Comparison of ENCODE assay signal across 12 cellular contexts in genomic region chr5:141879941-141880738, GRCh38. TPM values are rescaled to one million over a fixed set of nuclear protein-coding genes. Genes with fewer than 3 reads are reported as not detected.
DNase-seq lines count a peak whose midpoint lies in the region; ATAC-seq and TF ChIP-seq lines count a peak whose summit lies in the region.
"Had no signal": no experiment of that assay in that cellular context is flagged by ENCODE, and none has a peak within 500 bp of the region (broad histone marks: within the 10 kb centered on the region; RNA-seq: fewer than 3 reads in every experiment).

No MANE protein-coding gene starts in this region.

- no peaks in the 10 kb centered on the region for H3K36me3 Mint-ChIP-seq in type B pancreatic cell

- no peak for ATAC-seq in left ventricle myocardium superior

- peak overlapping the region; percentile 89 for H3K4me3 Mint-ChIP-seq in type B pancreatic cell

- DNase-seq in left ventricle myocardium inferior (no peak), left ventricle myocardium superior (no peak), cerebellar cortex (ENCODE audit: low spot score) (peak; percentile 76), middle frontal gyrus (ENCODE audit: extremely low spot score, low spot score) (peak; percentile 60), type B pancreatic cell (ENCODE audit: extremely low spot score, unreplicated experiment) (no peak), KBM-7 (no peak), HPDE6-E6E7 (ENCODE audit: extremely low spot score) (no peak), NCI-H524 treated with DMSO at 0.1 percent for 48 hours (lab: John Stamatoyannopoulos, UW) (no peak)
- DNase-seq: NCI-H526 treated with DMSO at 0.1 percent for 48 hours had no signal

- H3K27ac ChIP-seq in left ventricle myocardium inferior (replicated peaks), result peak overlapping the region; percentile 95
- H3K27ac ChIP-seq: GM23248, skin epidermis had no signal

- no peaks in the 10 kb centered on the region for H3K9me3 Mint-ChIP-seq in type B pancreatic cell

- in situ Hi-C loops in KBM-7 (cut with MboI; ENCODE audit: low pct_unique_long_range_greater_than_20kb, low sequenced_read_pairs), result no loop called here

- H3K27ac Mint-ChIP-seq in type B pancreatic cell, result no peak overlapping the region

- H3K27me3 Mint-ChIP-seq in type B pancreatic cell, result peaks cover 81% of the 10 kb centered on the region

- no peaks in the 10 kb centered on the region for H3K9me3 ChIP-seq in left ventricle myocardium inferior (replicated peaks)

- H3K4me1 ChIP-seq in left ventricle myocardium inferior, result peaks cover 82% of the 10 kb centered on the region

- no peaks in the 10 kb centered on the region for H3K36me3 ChIP-seq in left ventricle myocardium inferior

- peaks cover 32% of the 10 kb centered on the region for H3K4me1 Mint-ChIP-seq in type B pancreatic cell (ENCODE audit: unreplicated experiment)

- peaks cover 83% of the 10 kb centered on the region for H3K27me3 ChIP-seq in left ventricle myocardium inferior (ENCODE audit: low read depth)

- H3K4me3 ChIP-seq in left ventricle myocardium inferior, result peak overlapping the region; percentile 9
- H3K4me3 ChIP-seq: GM23248, lung, skin epidermis had no signal

- no peak for TF ChIP-seq CTCF in left ventricle myocardium inferior (IDR thresholded peaks at IDR 0.05; ENCODE audit: borderline replicate concordance)
- no peak for TF ChIP-seq CTCF in type B pancreatic cell (conservative IDR thresholded peaks at IDR 0.05)

- intact Hi-C loops in left ventricle myocardium inferior (cut with micrococcal nuclease) (loop anchor here (10.0 kb wide), 1 partner anchor 175 kb away; no protein-coding TSS in a partner anchor), left ventricle myocardium superior (cut with micrococcal nuclease) (loop anchor here (2.0 to 10.0 kb wide), 2 partner anchors 85 to 177 kb away; partner anchors contain the start of gene RNF14)

RNA-seq across cellular contexts. Expression of gene PCDH1, which starts 1.9 kb away (rescaled TPM):
- 16.1 TPM for total RNA-seq in left ventricle myocardium inferior
- 17.2 TPM for total RNA-seq in left ventricle myocardium superior
- 22.8 and 41.7 TPM in 2 replicates for total RNA-seq in type B pancreatic cell (ENCODE audit: low replicate concordance)

RNA-seq across cellular contexts. Expression of gene DELE1, which starts 43.5 kb away (rescaled TPM):
- total RNA-seq in left ventricle myocardium inferior, result 125 TPM
- 107 TPM for total RNA-seq in left ventricle myocardium superior
- total RNA-seq in type B pancreatic cell (ENCODE audit: low replicate concordance), result 45.7 and 67.9 TPM in 2 replicates

Comparison
In these comparisons a context has a peak if more than half of its experiments do, and no peak if none do; other contexts are left out.
1. DNase-seq: peak in cerebellar cortex (single experiment) and middle frontal gyrus (single experiment); none in left ventricle myocardium inferior (single experiment), left ventricle myocardium superior (single experiment), type B pancreatic cell (single experiment), KBM-7 (single experiment), HPDE6-E6E7 (single experiment) and NCI-H524 treated with DMSO at 0.1 percent for 48 hours (single experiment).